ENCODE assay signal across 12 cellular contexts in genomic region chr7:28155964-28156363, GRCh38. TPM values are rescaled to one million over a fixed set of nuclear protein-coding genes. Genes with fewer than 3 reads are reported as not detected.
DNase-seq lines count a peak whose midpoint lies in the region; ATAC-seq and TF ChIP-seq lines count a peak whose summit lies in the region.
"Had no signal": no experiment of that assay in that cellular context is flagged by ENCODE, and none has a peak within 500 bp of the region (broad histone marks: within the 10 kb centered on the region; RNA-seq: fewer than 3 reads in every experiment).

No MANE protein-coding gene starts in this region.

- 57 to 81% (median 75%) methylated on average over 3 of the region's 3 CpGs for WGBS in heart left ventricle, 4 donors

- no peaks in the 10 kb centered on the region for H3K9me3 ChIP-seq in heart left ventricle
- H3K9me3 ChIP-seq: BE2C had no signal

- H3K4me3 ChIP-seq in heart left ventricle (no peak overlapping the region), kidney epithelial cell (ENCODE audit: low read depth, low read length) (no peak overlapping the region)

- peak overlapping the region; percentile 93 for H3K27ac Mint-ChIP-seq in activated naive CD8-positive, alpha-beta T cell treated with anti-CD3 and anti-CD28 coated beads for 36 hours

- H3K9me3 Mint-ChIP-seq in activated naive CD8-positive, alpha-beta T cell treated with anti-CD3 and anti-CD28 coated beads for 36 hours, result peaks cover 10% of the 10 kb centered on the region
- no peaks in the 10 kb centered on the region for H3K9me3 Mint-ChIP-seq in activated T-cell treated with anti-CD3 and anti-CD28 coated beads, Interleukin-2, amount 50 U/mL, for 4 hours

- DNase-seq in left ventricle myocardium superior (no peak), heart left ventricle (no peak), kidney epithelial cell (ENCODE audit: low read depth) (peak; percentile 37), ureter (ENCODE audit: low spot score) (no peak)
- no peak for DNase-seq in activated naive CD8-positive, alpha-beta T cell treated with anti-CD3 and anti-CD28 coated beads for 36 hours
- no peak for DNase-seq in activated T-cell treated with anti-CD3 and anti-CD28 coated beads, Interleukin-2, amount 50 U/mL, for 4 hours
- DNase-seq: activated T-cell treated with anti-CD3 and anti-CD28 coated beads, Interleukin-2, amount 50 U/mL, for 24 hours; BE2C; NCI-H2081; stimulated activated CD8-positive, alpha-beta memory T cell treated with anti-CD3 and anti-CD28 coated beads, Interleukin-4, amount 100 ng/mL, for 48 hours had no signal

- H3K27me3 Mint-ChIP-seq in activated naive CD8-positive, alpha-beta T cell treated with anti-CD3 and anti-CD28 coated beads for 36 hours, result peaks cover 4% of the 10 kb centered on the region
- no peaks in the 10 kb centered on the region for H3K27me3 Mint-ChIP-seq in activated T-cell treated with anti-CD3 and anti-CD28 coated beads, Interleukin-2, amount 50 U/mL, for 4 hours (ENCODE audit: low read depth)
- H3K27me3 Mint-ChIP-seq: activated T-cell treated with anti-CD3 and anti-CD28 coated beads, Interleukin-2, amount 50 U/mL, for 24 hours had no signal

- H3K36me3 ChIP-seq in heart left ventricle (no peaks in the 10 kb centered on the region), kidney epithelial cell (ENCODE audit: control insufficient read depth, insufficient read depth, low read length) (no peaks in the 10 kb centered on the region)

- TF ChIP-seq POLR2A in heart left ventricle (IDR thresholded peaks at IDR 0.05), result no peak

- TF ChIP-seq CTCF in heart left ventricle (IDR thresholded peaks at IDR 0.05), result no peak
- no peak for TF ChIP-seq CTCF in kidney epithelial cell (IDR thresholded peaks at IDR 0.05; ENCODE audit: insufficient read depth, low read length, poor library complexity, severe bottlenecking)

- peaks cover 49% of the 10 kb centered on the region for H3K4me1 Mint-ChIP-seq in activated naive CD8-positive, alpha-beta T cell treated with anti-CD3 and anti-CD28 coated beads for 36 hours
- peaks cover 60% of the 10 kb centered on the region for H3K4me1 Mint-ChIP-seq in activated T-cell treated with anti-CD3 and anti-CD28 coated beads, Interleukin-2, amount 50 U/mL, for 4 hours (ENCODE audit: low read depth)

- peaks cover 25% of the 10 kb centered on the region for H3K36me3 Mint-ChIP-seq in activated naive CD8-positive, alpha-beta T cell treated with anti-CD3 and anti-CD28 coated beads for 36 hours
- peaks cover 15% of the 10 kb centered on the region for H3K36me3 Mint-ChIP-seq in activated T-cell treated with anti-CD3 and anti-CD28 coated beads, Interleukin-2, amount 50 U/mL, for 4 hours (ENCODE audit: insufficient read depth)

- H3K27me3 ChIP-seq in heart left ventricle (no peaks in the 10 kb centered on the region), kidney epithelial cell (ENCODE audit: control insufficient read depth, insufficient read depth, low read length) (no peaks in the 10 kb centered on the region)
- H3K27me3 ChIP-seq: BE2C had no signal

- intact Hi-C loops in left ventricle myocardium superior (cut with micrococcal nuclease), result no loop called here
- intact Hi-C loops in heart left ventricle (cut with DNase I), result no loop called here

- peaks cover 0 to 70% (median 38%) of the 10 kb centered on the region in 12 donors for H3K4me1 ChIP-seq in heart left ventricle

- H3K27ac ChIP-seq in heart left ventricle, result peak overlapping the region in 1 of 12 donors; percentile 84

- ATAC-seq in left ventricle myocardium superior (peak; percentile 16), heart left ventricle (no peak), GM21390 (IDR thresholded peaks at IDR 0.05; ENCODE audit: unreplicated experiment) (no peak), HG03139 (IDR thresholded peaks at IDR 0.05; ENCODE audit: unreplicated experiment) (no peak)
- no peak for ATAC-seq in activated T-cell treated with anti-CD3 and anti-CD28 coated beads, Interleukin-2, amount 50 U/mL, for 4 hours

- H3K4me3 Mint-ChIP-seq in activated naive CD8-positive, alpha-beta T cell treated with anti-CD3 and anti-CD28 coated beads for 36 hours, result no peak overlapping the region
- H3K4me3 Mint-ChIP-seq in activated T-cell treated with anti-CD3 and anti-CD28 coated beads, Interleukin-2, amount 50 U/mL, for 4 hours, result no peak overlapping the region
- H3K4me3 Mint-ChIP-seq: activated T-cell treated with anti-CD3 and anti-CD28 coated beads, Interleukin-2, amount 50 U/mL, for 24 hours had no signal

RNA-seq across cellular contexts. Expression of gene JAZF1, which starts 24.6 kb away (rescaled TPM):
- total RNA-seq in left ventricle myocardium superior, result 23.2 TPM
- total RNA-seq in heart left ventricle, result 10 to 100 TPM; 18.3 to 46.2 (median 29.3) TPM
- 10 to 100 TPM; 10.3 to 20.4 TPM for polyA plus RNA-seq in heart left ventricle
- total RNA-seq in activated naive CD8-positive, alpha-beta T cell treated with anti-CD3 and anti-CD28 coated beads for 36 hours, result 1 to 10 TPM; 6.6 to 7.4 TPM
- 0.96 and 1.3 TPM in 2 replicates for total RNA-seq in kidney epithelial cell
- total RNA-seq in ureter, result 16.1 TPM
- total RNA-seq in activated T-cell treated with anti-CD3 and anti-CD28 coated beads, Interleukin-2, amount 50 U/mL, for 4 hours, result 10 to 100 TPM; 14.9 to 19.3 (median 19.0) TPM
